In genomic region chr6:6002005-6002808, GRCh38 we compare ENCODE assay signal across 11 cellular contexts. TPM values are rescaled to one million over a fixed set of nuclear protein-coding genes. Genes with fewer than 3 reads are reported as not detected.
DNase-seq lines count a peak whose midpoint lies in the region; ATAC-seq, FAIRE-seq and TF ChIP-seq lines count a peak whose summit lies in the region.
"Had no signal": no experiment of that assay in that cellular context is flagged by ENCODE, and none has a peak within 500 bp of the region (broad histone marks: within the 10 kb centered on the region; RNA-seq: fewer than 3 reads in every experiment).

No MANE protein-coding gene starts in this region.

- no peak for FAIRE-seq in H1 (lab: Jason Lieb, UNC)

- H2BK12ac ChIP-seq in H1 (ENCODE audit: low read depth, low read length) = peak overlapping the region; percentile 82; the same call in 1 of the 2 replicates

- intact Hi-C loops in activated CD4-positive, alpha-beta memory T cell treated with anti-CD3 and anti-CD28 coated beads for 36 hours (cut with micrococcal nuclease) = loop anchor here (10.0 kb wide), 2 partner anchors 187 to 513 kb away; no protein-coding TSS in a partner anchor
- intact Hi-C loops in spleen (cut with DNase I; ENCODE audit: low total_unique reads) = no loop called here

- H3K27ac ChIP-seq in H1 (ENCODE audit: low read depth, low read length) = no peak overlapping the region
- no peak overlapping the region for H3K27ac ChIP-seq in neutrophil
- H3K27ac ChIP-seq in spleen = no peak overlapping the region

- ATAC-seq in omental fat pad (ENCODE audit: low FRiP score) = no peak
- ATAC-seq in HG03460 (IDR thresholded peaks at IDR 0.05; ENCODE audit: unreplicated experiment) = no peak

- H2BK20ac ChIP-seq in H1 (ENCODE audit: low read length) = no peak overlapping the region

- TF ChIP-seq CTCF in H1 (IDR thresholded peaks at IDR 0.05; ENCODE audit: control extremely low read depth in 1 of 3, insufficient read depth in 1 of 3, low read depth in 1 of 3, low read length in 3 of 3) (no peak), neutrophil (IDR thresholded peaks at IDR 0.05) (no peak), omental fat pad (IDR thresholded peaks at IDR 0.05) (no peak), spleen (IDR thresholded peaks at IDR 0.05 in 8 of 11, conservative IDR thresholded peaks at IDR 0.05 in 3 of 11) (no peak)

- 0 out of 2 replicates have a peak overlapping the region, but pooled peaks have one; percentile 81 for H3K18ac ChIP-seq in H1 (ENCODE audit: extremely low read depth, low read length)

- no peaks in the 10 kb centered on the region for H3K79me2 ChIP-seq in H1 (ENCODE audit: control insufficient read depth in 1 of 2, insufficient read depth in 2 of 2, low read length in 2 of 2)

- H4K8ac ChIP-seq in H1 (ENCODE audit: extremely low read depth, insufficient read depth, low read length) = peak overlapping the region; percentile 19; the same call in 1 of the 2 replicates

- no peaks in the 10 kb centered on the region for H3K9me3 ChIP-seq in ES-I3 (ENCODE audit: control insufficient read depth, insufficient read depth, low read length)
- H3K9me3 ChIP-seq in H1 (ENCODE audit: insufficient read depth in 2 of 2, low read depth in 1 of 2, low read length in 1 of 2) = no peaks in the 10 kb centered on the region
- H3K9me3 ChIP-seq in neutrophil = no peaks in the 10 kb centered on the region
- peaks cover 0 to 59% (median 3%) of the 10 kb centered on the region in 8 donors for H3K9me3 ChIP-seq in spleen

- H4K91ac ChIP-seq in H1 (replicated peaks; ENCODE audit: insufficient read length, low read length) = peak overlapping the region; percentile 61

- H3K14ac ChIP-seq in H1 (ENCODE audit: insufficient read length) = no peak overlapping the region

- peak overlapping the region; percentile 48 for H3K4ac ChIP-seq in H1 (replicated peaks; ENCODE audit: insufficient read length, low read depth, low read length)

- H2BK15ac ChIP-seq in H1 (ENCODE audit: low read length) = peak overlapping the region; percentile 97; the same call in 1 of the 2 replicates

- POLR2A ChIA-PET in activated CD4-positive, alpha-beta memory T cell treated with anti-CD3 and anti-CD28 coated beads for 36 hours (lab: Charles Lee) = no interaction called here
- POLR2A ChIA-PET in H1 (lab: Charles Lee; ENCODE audit: partially characterized antibody) = interaction anchor here (0.8 to 2.6 kb wide), 4 partner anchors 8 to 597 kb away, joined by 3 to 8 read pairs (median 3); no protein-coding TSS in a partner anchor

- no peak for TF ChIP-seq RAD21 in H1 (IDR thresholded peaks at IDR 0.05 in 1 of 2, conservative IDR thresholded peaks at IDR 0.05 in 1 of 2; ENCODE audit: low read depth in 2 of 2, low read length in 2 of 2)

- H3K27ac Mint-ChIP-seq in activated CD4-positive, alpha-beta memory T cell treated with anti-CD3 and anti-CD28 coated beads for 36 hours = peak overlapping the region; percentile 42

- H3K79me1 ChIP-seq in H1 (ENCODE audit: low read depth, low read length) = no peaks in the 10 kb centered on the region

- peaks cover 58% of the 10 kb centered on the region for H3K4me1 Mint-ChIP-seq in activated CD4-positive, alpha-beta memory T cell treated with anti-CD3 and anti-CD28 coated beads for 36 hours (ENCODE audit: low read depth)

- H3K9me3 Mint-ChIP-seq in activated CD4-positive, alpha-beta memory T cell treated with anti-CD3 and anti-CD28 coated beads for 36 hours = peaks cover 5% of the 10 kb centered on the region

- no peak overlapping the region for H2BK120ac ChIP-seq in H1 (replicated peaks; ENCODE audit: low read depth, low read length)

- peaks cover 88% of the 10 kb centered on the region for H3K27me3 Mint-ChIP-seq in activated CD4-positive, alpha-beta memory T cell treated with anti-CD3 and anti-CD28 coated beads for 36 hours

- peaks cover 21% of the 10 kb centered on the region for H3K36me3 Mint-ChIP-seq in activated CD4-positive, alpha-beta memory T cell treated with anti-CD3 and anti-CD28 coated beads for 36 hours

- no peak overlapping the region for H4K5ac ChIP-seq in H1 (ENCODE audit: insufficient read length, low read depth, low read length)

- H3K4me3 ChIP-seq in H1 (ENCODE audit: extremely low read depth in 1 of 4, insufficient read depth in 2 of 4, low read depth in 3 of 4, low read length in 4 of 4) (peak overlapping the region; percentile 36 to 68 (median 54); a peak in 7 of 8 replicates), neutrophil (ENCODE audit: low read depth in 1 of 2, low read length in 1 of 2) (peak overlapping the region; percentile 58 to 63), spleen (peak overlapping the region in 4 of 8 donors; percentile 42 to 70 (median 52))

- H3K4me1 ChIP-seq in ES-I3 (ENCODE audit: insufficient read depth, low read length) (peaks cover 25% of the 10 kb centered on the region), H1 (replicated peaks in 1 of 4; ENCODE audit: control insufficient read depth in 3 of 4, insufficient read depth in 4 of 4, low read length in 3 of 4) (peaks cover 14 to 59% (median 34%) of the 10 kb centered on the region in 4 experiments), neutrophil (ENCODE audit: control insufficient read depth in 1 of 2, insufficient read depth in 1 of 2, low read depth in 1 of 2, low read length in 1 of 2) (peaks cover 76 to 78% of the 10 kb centered on the region in 2 experiments), spleen (peaks cover 30 to 94% (median 77%) of the 10 kb centered on the region in 6 donors)

- TF ChIP-seq POLR2A in H1 (IDR thresholded peaks at IDR 0.05; ENCODE audit: control extremely low read depth in 1 of 2, low read depth in 2 of 2, low read length in 2 of 2) = no peak
- TF ChIP-seq POLR2A in spleen (IDR thresholded peaks at IDR 0.05) = no peak

- no peak overlapping the region for H2AK5ac ChIP-seq in H1 (ENCODE audit: low read depth, low read length)

- H3K4me3 Mint-ChIP-seq in activated CD4-positive, alpha-beta memory T cell treated with anti-CD3 and anti-CD28 coated beads for 36 hours = peak overlapping the region; percentile 70

- H3K23me2 ChIP-seq in H1 (ENCODE audit: low read depth, low read length) = peaks cover 22% of the 10 kb centered on the region; the same call in 1 of the 2 replicates

- no peaks in the 10 kb centered on the region for H3K36me3 ChIP-seq in ES-I3 (ENCODE audit: insufficient read depth, low read length)
- no peaks in the 10 kb centered on the region for H3K36me3 ChIP-seq in H1 (ENCODE audit: control insufficient read depth in 2 of 4, insufficient read depth in 4 of 4, low read length in 3 of 4)
- no peaks in the 10 kb centered on the region for H3K36me3 ChIP-seq in neutrophil
- peaks cover 0 to 6% (median 0%) of the 10 kb centered on the region in 6 donors for H3K36me3 ChIP-seq in spleen

- peaks cover 12 to 26% of the 10 kb centered on the region in 2 experiments for H4K20me1 ChIP-seq in H1 (replicated peaks in 1 of 2; ENCODE audit: control insufficient read depth in 1 of 2, insufficient read depth in 2 of 2, low read length in 2 of 2)

- H3K9ac ChIP-seq in ES-I3 (ENCODE audit: low read depth, low read length) (peak overlapping the region; percentile 59; the same call in 1 of the 2 replicates), H1 (replicated peaks in 1 of 4; ENCODE audit: extremely low read depth in 1 of 4, low read depth in 3 of 4, low read length in 3 of 4) (no peak overlapping the region)
- H3K9ac ChIP-seq: parathyroid adenoma had no signal

- no peak for DNase-seq in activated CD4-positive, alpha-beta memory T cell treated with anti-CD3 and anti-CD28 coated beads for 36 hours
- DNase-seq in H1 (ENCODE audit: low read depth in 1 of 2, low spot score in 2 of 2) (peak in 1 of 2 experiments; percentile 75), omental fat pad (ENCODE audit: low spot score) (no peak), spleen (no peak)
- DNase-seq in stimulated activated CD4-positive, alpha-beta T cell treated with anti-CD3 and anti-CD28 coated beads, Interleukin-4, amount 100 ng/mL, for 24 hours = no peak
- DNase-seq: DMS79, hypothalamus had no signal

- WGBS in H1 (ENCODE audit: extremely low coverage in 1 of 2, insufficient coverage in 1 of 2, insufficient read length in 1 of 2, insufficient replicate concordance in 2 of 2, low coverage in 1 of 2, low lambda C conversion rate in 2 of 2, missing lambda C conversion rate in 1 of 2), 2 experiments = 1% methylated on average over 45 of the region's 56 CpGs; no CpG with 5 or more reads in 1 of the 2 experiments
- WGBS in spleen, 5 donors = 13 to 27% (median 21%) methylated on average over 46 to 56 of the region's 56 CpGs

- no peak overlapping the region for H3K23ac ChIP-seq in H1 (ENCODE audit: insufficient read length)

- CTCF ChIA-PET in activated CD4-positive, alpha-beta memory T cell treated with anti-CD3 and anti-CD28 coated beads for 36 hours (lab: Charles Lee) = no interaction called here
- CTCF ChIA-PET in H1 (lab: Charles Lee; ENCODE audit: partially characterized antibody) = interaction anchor here (1.4 to 4.4 kb wide), 2 partner anchors 8 to 44 kb away, joined by 4 to 27 read pairs; no protein-coding TSS in a partner anchor

- H3K56ac ChIP-seq in H1 (replicated peaks; ENCODE audit: insufficient read length, low read depth, low read length) = no peak overlapping the region

- no peak for TF ChIP-seq EP300 in H1 (IDR thresholded peaks at IDR 0.05; ENCODE audit: borderline replicate concordance in 1 of 2, low read depth in 2 of 2, low read length in 2 of 2)

- no peak overlapping the region for H2AFZ ChIP-seq in H1 (ENCODE audit: low read length)
- H2AFZ ChIP-seq: parathyroid adenoma had no signal

- H3K27me3 ChIP-seq in H1 (replicated peaks in 1 of 4; ENCODE audit: control insufficient read depth in 3 of 4, extremely low read depth in 1 of 4, insufficient read depth in 3 of 4, low read length in 3 of 4) (peaks cover 78 to 100% (median 97%) of the 10 kb centered on the region in 4 experiments), neutrophil (peaks cover 100% of the 10 kb centered on the region), spleen (replicated peaks in 1 of 7) (peaks cover 24 to 100% (median 99%) of the 10 kb centered on the region in 7 donors)

- no peak overlapping the region; the same call in 1 of the 2 replicates for H2BK5ac ChIP-seq in H1 (ENCODE audit: low read depth, low read length)

- H3K4me2 ChIP-seq in H1 (ENCODE audit: insufficient read depth in 1 of 2, low read depth in 2 of 2, low read length in 2 of 2) = peak overlapping the region; percentile 94 to 97

RNA-seq across cellular contexts. Expression of gene NRN1, which starts 4.5 kb away (rescaled TPM):
- total RNA-seq in activated CD4-positive, alpha-beta memory T cell treated with anti-CD3 and anti-CD28 coated beads for 36 hours = 1 to 10 TPM in 1 of 2 experiments, under 1 TPM in 1; 1.00 to 1.3 TPM
- 0.26 TPM in 1 of 2 replicates, not detected in the other for total RNA-seq in H1 (2021; fragmentation: NEBNext Ultra II Directional; extraction: Animal tissue kit (Norgen Biotek cat#: 25700))
- polyA plus RNA-seq in H1 (2011; rRNA removed) (0.06 and 0.11 TPM in 2 replicates), spleen (10 to 100 TPM in 1 of 3 donors, 1 to 10 TPM in 2; 6.9 to 16.2 (median 8.7) TPM)
- polyA plus RNA-seq in H1 (2011; cell fraction: cytosol; rRNA removed) = 0.10 TPM
- not detected for polyA plus RNA-seq in H1 (2011; cell fraction: nucleus; rRNA removed)
- polyA plus RNA-seq in H1 (2012, experiment 1 of 2) = 0.19 to 0.25 TPM in 2 of 4 replicates, not detected in the others
- not detected for polyA plus RNA-seq in H1 (2012, experiment 2 of 2)
- polyA plus RNA-seq in H1 (2013, experiment 1 of 2) = 0.26 TPM
- 0.28 TPM for polyA plus RNA-seq in H1 (2013, experiment 2 of 2)
- polyA minus RNA-seq in H1 (2011; rRNA and poly(A)+ RNA removed) = not detected in 2 replicates
- polyA minus RNA-seq in H1 (2011; cell fraction: cytosol; rRNA and poly(A)+ RNA removed) = not detected
- not detected for polyA minus RNA-seq in H1 (2011; cell fraction: nucleus; rRNA and poly(A)+ RNA removed)
- total RNA-seq in omental fat pad (10 to 100 TPM in 3 of 4 donors, 1 to 10 TPM in 1; 7.2 to 35.9 (median 18.7) TPM), spleen (10 to 100 TPM; 15.4 to 28.5 (median 21.2) TPM)
